Comparison of ENCODE assay signal across 8 cellular contexts in the genomic region with DNA sequence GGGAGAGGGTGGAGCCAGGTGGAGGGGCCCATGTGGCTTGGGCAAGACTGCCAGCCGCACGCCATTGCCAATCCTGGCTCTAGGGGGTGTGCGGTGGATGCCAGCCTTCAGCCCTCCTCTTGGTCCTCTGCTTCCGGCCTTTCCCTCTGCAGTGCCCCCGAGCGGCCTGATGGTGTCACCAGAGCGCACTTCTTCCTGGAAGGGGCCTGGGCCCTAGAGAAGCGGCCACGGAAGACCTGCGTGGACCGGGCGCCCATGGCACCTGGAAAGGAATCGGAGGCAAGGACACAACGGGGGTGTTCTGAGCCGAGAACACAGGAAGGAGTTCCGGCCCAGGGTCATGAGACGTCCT.
DNase-seq lines count a peak whose midpoint lies in the region; ATAC-seq, FAIRE-seq and TF ChIP-seq lines count a peak whose summit lies in the region.

No MANE protein-coding gene starts in this region.

- no peak overlapping the region for H3K4me3 Mint-ChIP-seq in activated T-helper 17 cell treated with anti-CD3 and anti-CD28 coated beads, Interleukin-2, amount 50 U/mL, for 72 hours

- DNase-seq in D721Med (ENCODE audit: insufficient read length, low spot score) (peak; percentile 39), NCI-H446 (lab: John Stamatoyannopoulos, UW) (peak; percentile 26 to 65), glomerular endothelial cell (ENCODE audit: extremely low read depth, low read depth, low spot score) (peak; percentile 10), nucleus accumbens (lab: John Stamatoyannopoulos, UW) (peak in 44 of 56 donors; percentile 3 to 79 (median 25)), medulla oblongata (ENCODE audit: extremely low spot score) (no peak)

- no peak overlapping the region for H3K27ac Mint-ChIP-seq in activated T-helper 17 cell treated with anti-CD3 and anti-CD28 coated beads, Interleukin-2, amount 50 U/mL, for 72 hours

- ATAC-seq in GM19328 (IDR thresholded peaks at IDR 0.05; ENCODE audit: unreplicated experiment), result peak; percentile 76
- ATAC-seq in HG03354 (IDR thresholded peaks at IDR 0.05; ENCODE audit: poor library complexity, severe bottlenecking, unreplicated experiment), result peak; percentile 92
- peak; percentile 63 for ATAC-seq in activated T-helper 17 cell treated with anti-CD3 and anti-CD28 coated beads, Interleukin-2, amount 50 U/mL, for 72 hours (replicated peaks)

- no peaks in the 10 kb centered on the region for H3K36me3 Mint-ChIP-seq in activated T-helper 17 cell treated with anti-CD3 and anti-CD28 coated beads, Interleukin-2, amount 50 U/mL, for 72 hours (ENCODE audit: low read depth)

- no peaks in the 10 kb centered on the region for H3K9me3 Mint-ChIP-seq in activated T-helper 17 cell treated with anti-CD3 and anti-CD28 coated beads, Interleukin-2, amount 50 U/mL, for 72 hours

- FAIRE-seq in D721Med (lab: Jason Lieb, UNC), result no peak

- H3K27me3 Mint-ChIP-seq in activated T-helper 17 cell treated with anti-CD3 and anti-CD28 coated beads, Interleukin-2, amount 50 U/mL, for 72 hours, result peaks cover 17% of the 10 kb centered on the region

- H3K4me1 Mint-ChIP-seq in activated T-helper 17 cell treated with anti-CD3 and anti-CD28 coated beads, Interleukin-2, amount 50 U/mL, for 72 hours, result no peaks in the 10 kb centered on the region

- TF ChIP-seq CTCF in D721Med (IDR thresholded peaks at IDR 0.05; ENCODE audit: insufficient read depth, missing control alignments), result peak; percentile 81
